ENCODE assay signal across 11 cellular contexts in genomic region chr17:32161506-32162365, GRCh38. TPM values are rescaled to one million over a fixed set of nuclear protein-coding genes. Genes with fewer than 3 reads are reported as not detected.
A peak's percentile ranks its signal among the peaks of the same experiment; 100 is the strongest.
DNase-seq lines count a peak whose midpoint lies in the region; ATAC-seq lines count a peak whose summit lies in the region.
"Had no signal": no experiment of that assay in that cellular context is flagged by ENCODE, and none has a peak within 500 bp of the region (broad histone marks: within the 10 kb centered on the region; RNA-seq: fewer than 3 reads in every experiment).

No MANE protein-coding gene starts in this region.

- DNase-seq in EH (ENCODE audit: low read depth) (peak; percentile 95), NCI-H226 (peak; percentile 90), dedifferentiated amniotic fluid mesenchymal stem cell (ENCODE audit: extremely low spot score) (peak; percentile 18), non-pigmented ciliary epithelial cell (ENCODE audit: low read depth) (peak; percentile 82), ureter (ENCODE audit: low spot score) (no peak), anterior cingulate cortex (lab: John Stamatoyannopoulos, UW) (no peak)
- DNase-seq: activated gamma-delta T cell; stimulated activated naive B cell treated with anti-CD40 and anti-IgM and Interleukin-4, amounts not matched to agents 10 μg/mL and 1 μg/mL and 100 μg/mL, for 72 hours had no signal

- no peak for ATAC-seq in HG02642 (IDR thresholded peaks at IDR 0.05; ENCODE audit: poor library complexity, unreplicated experiment)
- no peak for ATAC-seq in HG02571 (IDR thresholded peaks at IDR 0.05; ENCODE audit: unreplicated experiment)
- ATAC-seq: activated CD4-positive, CD25-positive, alpha-beta regulatory T cell treated with anti-CD3 and anti-CD28 coated beads, Interleukin-2, amount 50 U/mL, for 24 hours; stimulated activated naive B cell treated with anti-CD40 and anti-IgM and Interleukin-4, amounts not matched to agents 10 μg/mL and 1 μg/mL and 100 μg/mL, for 72 hours had no signal

RNA-seq across cellular contexts. Expression of gene RHOT1, which starts 19.4 kb away (rescaled TPM):
- 37.3 TPM for total RNA-seq in ureter

Comparison
In these comparisons a context has a peak if more than half of its experiments do, and no peak if none do; other contexts are left out.
1. DNase-seq: peak in EH (single experiment), NCI-H226 (single experiment), dedifferentiated amniotic fluid mesenchymal stem cell (single experiment) and non-pigmented ciliary epithelial cell (single experiment); none in ureter (single experiment) and anterior cingulate cortex (0 of 58).